In the genomic region with DNA sequence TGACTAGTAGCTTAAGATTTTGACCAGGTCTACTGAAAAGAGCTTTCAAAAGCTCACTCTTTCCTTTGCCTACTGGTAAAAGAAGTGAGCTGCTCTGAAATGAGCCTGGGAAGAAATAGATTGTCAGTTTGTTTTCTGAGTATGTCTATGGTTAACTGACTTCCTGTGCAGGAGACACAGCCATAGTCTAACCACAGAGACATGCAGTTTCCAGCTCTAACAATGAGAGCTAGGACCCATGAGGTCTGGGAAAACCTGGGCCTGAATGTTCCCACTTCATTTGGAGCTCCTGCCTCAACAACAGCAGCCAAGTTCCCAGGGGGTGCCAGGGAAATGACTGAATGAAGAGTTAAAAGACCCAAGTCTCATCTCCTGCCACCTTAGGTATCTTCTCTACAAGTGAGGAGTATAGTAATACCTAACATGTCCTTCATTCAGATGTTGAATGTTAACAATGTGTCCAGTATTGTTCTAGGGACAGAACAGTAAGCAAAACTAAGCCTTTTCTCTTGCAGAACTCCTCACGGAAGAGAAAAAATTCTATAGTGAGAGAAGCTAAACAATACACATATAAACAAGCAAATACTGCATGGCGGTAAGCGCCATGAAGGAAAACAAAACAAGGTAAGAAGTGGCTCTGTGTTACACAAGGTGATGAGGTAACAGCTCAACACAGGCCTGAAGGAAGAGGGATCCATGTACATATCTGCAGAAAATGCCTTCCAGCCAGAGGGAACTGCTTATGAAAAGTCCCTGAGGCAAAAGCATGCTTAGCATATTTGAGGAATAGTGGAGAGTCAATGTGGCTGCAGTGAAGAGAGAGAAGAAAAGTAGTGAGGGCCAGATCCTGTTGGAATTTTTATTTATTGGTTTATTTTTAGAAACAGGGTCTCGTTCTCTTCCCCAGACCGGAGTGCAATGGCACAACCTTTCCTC, we compare ENCODE assay signal across 12 cellular contexts. TPM values are rescaled to one million over a fixed set of nuclear protein-coding genes. Genes with fewer than 3 reads are reported as not detected.
DNase-seq lines count a peak whose midpoint lies in the region; ATAC-seq, FAIRE-seq and TF ChIP-seq lines count a peak whose summit lies in the region.
"Had no signal": no experiment of that assay in that cellular context is flagged by ENCODE, and none has a peak within 500 bp of the region (broad histone marks: within the 10 kb centered on the region; RNA-seq: fewer than 3 reads in every experiment).

No MANE protein-coding gene starts in this region.

- peaks cover 4% of the 10 kb centered on the region for H3K36me3 Mint-ChIP-seq in activated T-helper 1 cell treated with anti-CD3 and anti-CD28 coated beads, Interleukin-12 subunit alpha, Interleukin-12 subunit beta, Interleukin-2, Interleukin-4 antibody, amounts not matched to agents 30 ng/mL and 10 ng/mL and 1 ng/mL, durations not matched to agents 14 hours and 24 hours and 36 hours (ENCODE audit: low read depth)

- no peak for TF ChIP-seq CTCF in upper lobe of right lung (IDR thresholded peaks at IDR 0.05)
- TF ChIP-seq CTCF in pancreas (IDR thresholded peaks at IDR 0.05): no peak

- peak; percentile 62 for ATAC-seq in HG03060 (IDR thresholded peaks at IDR 0.05; ENCODE audit: low read depth, unreplicated experiment)
- ATAC-seq in upper lobe of right lung: peak; percentile 25
- ATAC-seq in pancreas: no peak
- ATAC-seq: left lobe of liver had no signal

- H3K27ac ChIP-seq in upper lobe of right lung (no peak overlapping the region), pancreas (no peak overlapping the region)
- no peak overlapping the region for H3K27ac ChIP-seq in effector memory CD4-positive, alpha-beta T cell (ENCODE audit: insufficient read depth, low read length, poor library complexity, severe bottlenecking)
- H3K27ac ChIP-seq: C4-2B had no signal

- no peak overlapping the region for H3K4me3 Mint-ChIP-seq in activated T-helper 1 cell treated with anti-CD3 and anti-CD28 coated beads, Interleukin-12 subunit alpha, Interleukin-12 subunit beta, Interleukin-2, Interleukin-4 antibody, amounts not matched to agents 30 ng/mL and 10 ng/mL and 1 ng/mL, durations not matched to agents 14 hours and 24 hours and 36 hours

- peak; percentile 2 for DNase-seq in stimulated activated CD4-positive, alpha-beta T cell treated with anti-CD3 and anti-CD28 coated beads, Interleukin-15, amount 100 ng/mL, for 24 hours
- DNase-seq in stimulated activated CD4-positive, alpha-beta T cell treated with anti-CD3 and anti-CD28 coated beads, Interleukin-2, amount 100 ng/mL, for 48 hours: no peak
- no peak for DNase-seq in activated T-helper 1 cell treated with anti-CD3 and anti-CD28 coated beads, Interleukin-12 subunit alpha, Interleukin-12 subunit beta, Interleukin-2, Interleukin-4 antibody, amounts not matched to agents 30 ng/mL and 10 ng/mL and 1 ng/mL, durations not matched to agents 14 hours and 24 hours and 36 hours (ENCODE audit: low spot score)
- no peak for DNase-seq in upper lobe of right lung
- no peak for DNase-seq in DMS79 (lab: John Stamatoyannopoulos, UW)
- no peak for DNase-seq in pancreas
- no peak for DNase-seq in effector memory CD4-positive, alpha-beta T cell
- DNase-seq: effector CD8-positive, alpha-beta T cell had no signal

- H3K4me1 ChIP-seq in upper lobe of right lung: no peaks in the 10 kb centered on the region
- no peaks in the 10 kb centered on the region for H3K4me1 ChIP-seq in pancreas
- H3K4me1 ChIP-seq in effector memory CD4-positive, alpha-beta T cell (ENCODE audit: control insufficient read depth, insufficient read depth, low read length, poor library complexity, severe bottlenecking): no peaks in the 10 kb centered on the region

- no peak overlapping the region for H3K4me3 ChIP-seq in upper lobe of right lung
- no peak overlapping the region for H3K4me3 ChIP-seq in pancreas
- H3K4me3 ChIP-seq in effector memory CD4-positive, alpha-beta T cell (ENCODE audit: insufficient read depth, low read depth, low read length, poor library complexity, severe bottlenecking): no peak overlapping the region

- WGBS in pancreas, 2 donors: 78 to 83% methylated on average over 5 of the region's 5 CpGs

- peak overlapping the region; percentile 9 for H3K27ac Mint-ChIP-seq in activated T-helper 1 cell treated with anti-CD3 and anti-CD28 coated beads, Interleukin-12 subunit alpha, Interleukin-12 subunit beta, Interleukin-2, Interleukin-4 antibody, amounts not matched to agents 30 ng/mL and 10 ng/mL and 1 ng/mL, durations not matched to agents 14 hours and 24 hours and 36 hours

- no peak for FAIRE-seq in pancreas (lab: Jason Lieb, UNC)

- H3K27me3 Mint-ChIP-seq in activated T-helper 1 cell treated with anti-CD3 and anti-CD28 coated beads, Interleukin-12 subunit alpha, Interleukin-12 subunit beta, Interleukin-2, Interleukin-4 antibody, amounts not matched to agents 30 ng/mL and 10 ng/mL and 1 ng/mL, durations not matched to agents 14 hours and 24 hours and 36 hours (ENCODE audit: insufficient read depth): no peaks in the 10 kb centered on the region

- H3K27me3 ChIP-seq in upper lobe of right lung: no peaks in the 10 kb centered on the region
- H3K27me3 ChIP-seq in pancreas: no peaks in the 10 kb centered on the region
- H3K27me3 ChIP-seq in effector memory CD4-positive, alpha-beta T cell (replicated peaks; ENCODE audit: control insufficient read depth, insufficient read depth, low read length, poor library complexity, severe bottlenecking): no peaks in the 10 kb centered on the region

- H3K9me3 Mint-ChIP-seq in activated T-helper 1 cell treated with anti-CD3 and anti-CD28 coated beads, Interleukin-12 subunit alpha, Interleukin-12 subunit beta, Interleukin-2, Interleukin-4 antibody, amounts not matched to agents 30 ng/mL and 10 ng/mL and 1 ng/mL, durations not matched to agents 14 hours and 24 hours and 36 hours: peaks cover 9% of the 10 kb centered on the region

- H3K9me3 ChIP-seq in upper lobe of right lung (no peaks in the 10 kb centered on the region), pancreas (no peaks in the 10 kb centered on the region)
- no peaks in the 10 kb centered on the region for H3K9me3 ChIP-seq in effector memory CD4-positive, alpha-beta T cell (ENCODE audit: control insufficient read depth, low read length)

- H3K36me3 ChIP-seq in upper lobe of right lung (no peaks in the 10 kb centered on the region), pancreas (no peaks in the 10 kb centered on the region)
- no peaks in the 10 kb centered on the region for H3K36me3 ChIP-seq in effector memory CD4-positive, alpha-beta T cell (ENCODE audit: control insufficient read depth, insufficient read depth, low read length)

- intact Hi-C loops in activated T-helper 1 cell treated with anti-CD3 and anti-CD28 coated beads, Interleukin-12 subunit alpha, Interleukin-12 subunit beta, Interleukin-2, Interleukin-4 antibody, amounts not matched to agents 30 ng/mL and 10 ng/mL and 1 ng/mL, durations not matched to agents 14 hours and 24 hours and 36 hours (cut with micrococcal nuclease): no loop called here
- intact Hi-C loops in upper lobe of right lung (cut with DNase I): no loop called here
- intact Hi-C loops in pancreas (cut with DNase I): no loop called here

- peaks cover 16% of the 10 kb centered on the region for H3K4me1 Mint-ChIP-seq in activated T-helper 1 cell treated with anti-CD3 and anti-CD28 coated beads, Interleukin-12 subunit alpha, Interleukin-12 subunit beta, Interleukin-2, Interleukin-4 antibody, amounts not matched to agents 30 ng/mL and 10 ng/mL and 1 ng/mL, durations not matched to agents 14 hours and 24 hours and 36 hours (ENCODE audit: low read depth)

RNA-seq across cellular contexts. Expression of a gene that starts 26.4 kb away (rescaled TPM):
- total RNA-seq in activated T-helper 1 cell treated with anti-CD3 and anti-CD28 coated beads, Interleukin-12 subunit alpha, Interleukin-12 subunit beta, Interleukin-2, Interleukin-4 antibody, amounts not matched to agents 30 ng/mL and 10 ng/mL and 1 ng/mL, durations not matched to agents 14 hours and 24 hours and 36 hours: not detected in 2 replicates
- total RNA-seq in upper lobe of right lung: 156 TPM
- 1 to 10 TPM in 3 of 6 donors, under 1 TPM in 3; 0.12 to 2.3 (median 0.90) TPM for total RNA-seq in pancreas
- polyA plus RNA-seq in pancreas: 1 to 10 TPM; 1.2 to 2.8 TPM
- total RNA-seq: left lobe of liver, temporal lobe had no signal

Comparison
In these comparisons a context has a peak if more than half of its experiments do, and no peak if none do; other contexts are left out.
1. ATAC-seq: peak in HG03060 (single experiment) and upper lobe of right lung (single experiment); none in pancreas (0 of 4).
2. RNA of a gene that starts 26.4 kb away (total RNA-seq): 156 TPM in upper lobe of right lung (single experiment); 0.12 to 2.3 TPM in pancreas and not detected in activated T-helper 1 cell treated with anti-CD3 and anti-CD28 coated beads, Interleukin-12 subunit alpha, Interleukin-12 subunit beta, Interleukin-2, Interleukin-4 antibody, amounts not matched to agents 30 ng/mL and 10 ng/mL and 1 ng/mL, durations not matched to agents 14 hours and 24 hours and 36 hours; every median in the first group is over 10 times any median in the second.